ENCODE assay signal across 9 cellular contexts in the genomic region with DNA sequence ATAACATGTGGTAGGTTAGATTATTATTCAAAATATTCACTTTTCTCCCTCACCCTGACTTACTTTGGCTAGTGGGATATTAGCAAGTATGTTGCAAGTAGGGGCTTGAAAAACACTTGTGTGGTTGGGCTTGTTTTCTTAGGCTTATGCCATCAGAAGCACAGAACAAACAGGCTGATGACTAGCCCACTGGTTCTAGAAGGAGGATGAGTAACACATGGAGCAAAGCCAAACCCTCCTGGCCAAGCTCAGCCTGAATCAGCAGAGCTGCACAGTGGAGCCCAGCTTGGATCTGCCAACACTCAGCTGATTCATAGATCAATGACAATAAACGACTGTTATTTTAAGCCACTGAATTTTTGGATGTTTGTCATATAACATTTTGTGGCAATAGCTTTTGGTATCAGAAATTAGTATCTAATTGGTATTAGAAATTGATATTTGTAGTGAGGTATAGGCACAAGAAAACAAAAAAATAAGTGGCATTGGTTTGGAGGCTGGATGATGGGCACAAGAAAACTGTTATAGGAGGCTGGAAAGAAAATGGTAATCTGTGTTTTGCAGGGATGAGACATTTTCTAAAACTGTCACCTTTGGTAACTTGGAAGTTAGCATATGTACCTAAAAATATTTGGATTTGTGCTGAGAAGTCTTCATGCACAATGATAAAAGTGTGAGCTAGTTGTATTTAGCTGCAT. TPM values are rescaled to one million over a fixed set of nuclear protein-coding genes. Genes with fewer than 3 reads are reported as not detected.
A peak's percentile ranks its signal among the peaks of the same experiment; 100 is the strongest.
DNase-seq lines count a peak whose midpoint lies in the region; ATAC-seq and TF ChIP-seq lines count a peak whose summit lies in the region.
"Had no signal": no experiment of that assay in that cellular context is flagged by ENCODE, and none has a peak within 500 bp of the region (broad histone marks: within the 10 kb centered on the region; RNA-seq: fewer than 3 reads in every experiment).

No MANE protein-coding gene starts in this region.

- no peak overlapping the region for H3K27ac ChIP-seq in IMR-90 (ENCODE audit: insufficient read depth, low read length)
- no peak overlapping the region for H3K27ac ChIP-seq in ascending aorta
- peak overlapping the region; percentile 42 to 60 (median 59) for H3K27ac ChIP-seq in thyroid gland

- no peak for TF ChIP-seq CTCF in IMR-90 (conservative IDR thresholded peaks at IDR 0.05; ENCODE audit: low read depth, low read length)
- no peak for TF ChIP-seq CTCF in ascending aorta (IDR thresholded peaks at IDR 0.05)
- TF ChIP-seq CTCF in thyroid gland (IDR thresholded peaks at IDR 0.05), result no peak
- TF ChIP-seq CTCF in nephron progenitor cell (IDR thresholded peaks at IDR 0.05), result no peak

- TF ChIP-seq RAD21 in IMR-90 (IDR thresholded peaks at IDR 0.05; ENCODE audit: low read length), result no peak

- H3K4ac ChIP-seq in IMR-90 (ENCODE audit: low read depth, low read length), result no peak overlapping the region

- peaks cover 23% of the 10 kb centered on the region for H3K36me3 Mint-ChIP-seq in nephron progenitor cell (ENCODE audit: low read depth)
- H3K36me3 Mint-ChIP-seq: activated CD8-positive, alpha-beta memory T cell treated with anti-CD3 and anti-CD28 coated beads, Interleukin-2, amount 10 ng/mL, durations not matched to agents 7 days and 5 days had no signal

- peak; percentile 99 for ATAC-seq in IMR-90 (ENCODE audit: low read depth)
- ATAC-seq: activated CD8-positive, alpha-beta memory T cell treated with anti-CD3 and anti-CD28 coated beads, Interleukin-2, amount 10 ng/mL, durations not matched to agents 7 days and 5 days had no signal

- dilution Hi-C loops in IMR-90 (cut with HindIII; ENCODE audit: low sequenced_read_pairs, unreplicated experiment), result no loop called here

- no peak overlapping the region for H3K23ac ChIP-seq in IMR-90 (ENCODE audit: low read depth, low read length)

- H3K9ac ChIP-seq in IMR-90 (ENCODE audit: low read depth, low read length), result no peak overlapping the region

- H4K5ac ChIP-seq in IMR-90 (ENCODE audit: low read depth, low read length), result no peak overlapping the region

- peaks cover under 1% of the 10 kb centered on the region for H3K4me1 Mint-ChIP-seq in nephron progenitor cell
- H3K4me1 Mint-ChIP-seq: activated CD8-positive, alpha-beta memory T cell treated with anti-CD3 and anti-CD28 coated beads, Interleukin-2, amount 10 ng/mL, durations not matched to agents 7 days and 5 days; neural crest cell had no signal

- H3K27me3 ChIP-seq in IMR-90 (ENCODE audit: control insufficient read depth, insufficient read depth, low read length) (peaks cover 33% of the 10 kb centered on the region), ascending aorta (no peaks in the 10 kb centered on the region), thyroid gland (no peaks in the 10 kb centered on the region)

- H3K9me3 ChIP-seq in IMR-90 (ENCODE audit: control insufficient read depth, insufficient read depth, low read length) (no peaks in the 10 kb centered on the region), ascending aorta (no peaks in the 10 kb centered on the region), thyroid gland (no peaks in the 10 kb centered on the region)

- WGBS in IMR-90 (ENCODE audit: extremely low coverage in 2 of 2, insufficient read length in 1 of 2), 2 experiments, result no CpG with 5 or more reads among the region's 1 CpG
- WGBS in thyroid gland, 2 donors, result 14 to 17% methylated on average over 1 of the region's 1 CpG

- no peak overlapping the region for H2AFZ ChIP-seq in IMR-90 (replicated peaks; ENCODE audit: low read length, poor library complexity)

- no peak overlapping the region for H4K91ac ChIP-seq in IMR-90 (ENCODE audit: insufficient read depth, low read depth, low read length)

- H3K36me3 ChIP-seq in IMR-90 (ENCODE audit: control insufficient read depth, insufficient read depth, low read length) (no peaks in the 10 kb centered on the region), ascending aorta (no peaks in the 10 kb centered on the region), thyroid gland (no peaks in the 10 kb centered on the region)

- no peak overlapping the region for H2BK120ac ChIP-seq in IMR-90 (ENCODE audit: low read depth, low read length)

- H3K27me3 Mint-ChIP-seq in nephron progenitor cell (ENCODE audit: low read depth, poor library complexity), result no peaks in the 10 kb centered on the region

- no TSS peak for BruUV-seq in IMR-90 (replicated peaks; lab: Mats Ljungman, UMichigan)

- H3K56ac ChIP-seq in IMR-90 (ENCODE audit: extremely low read depth, insufficient read depth, low read length), result no peak overlapping the region

- H2AK5ac ChIP-seq in IMR-90 (ENCODE audit: low read depth, low read length), result no peak overlapping the region

- H3K4me2 ChIP-seq in IMR-90 (ENCODE audit: low read depth, low read length), result no peak overlapping the region

- no peak overlapping the region for H3K4me3 Mint-ChIP-seq in nephron progenitor cell
- H3K4me3 Mint-ChIP-seq: activated CD8-positive, alpha-beta memory T cell treated with anti-CD3 and anti-CD28 coated beads, Interleukin-2, amount 10 ng/mL, durations not matched to agents 7 days and 5 days; neural crest cell had no signal

- H2BK15ac ChIP-seq in IMR-90 (ENCODE audit: low read depth, low read length), result no peak overlapping the region

- intact Hi-C loops in IMR-90 (cut with micrococcal nuclease), result no loop called here
- intact Hi-C loops in ascending aorta (cut with DNase I), result loop anchor here (2.0 kb wide), 1 partner anchor 46 kb away; a partner anchor contains a TSS
- intact Hi-C loops in thyroid gland (cut with DNase I), result no loop called here

- no peak overlapping the region for H3K18ac ChIP-seq in IMR-90 (ENCODE audit: low read depth, low read length)

- H3K4me3 ChIP-seq in IMR-90 (ENCODE audit: insufficient read depth, low read depth, low read length) (no peak overlapping the region), ascending aorta (no peak overlapping the region), thyroid gland (replicated peaks in 1 of 3) (no peak overlapping the region)

- H3K9me1 ChIP-seq in IMR-90 (ENCODE audit: insufficient read depth, low read length), result peaks cover 7% of the 10 kb centered on the region; the same call in 1 of the 2 replicates

- H3K79me1 ChIP-seq in IMR-90 (ENCODE audit: low read depth in 1 of 2, low read length in 2 of 2), result no peaks in the 10 kb centered on the region

- DNase-seq in IMR-90, result peak; percentile 97
- DNase-seq in ascending aorta (ENCODE audit: low spot score in 2 of 2), result peak; percentile 13 to 91
- DNase-seq in inferior parietal cortex (ENCODE audit: extremely low spot score), result peak; percentile 92
- DNase-seq in thyroid gland, result peak; percentile 90 to 92
- DNase-seq in NCI-H1930 (lab: John Stamatoyannopoulos, UW), result no peak
- DNase-seq in NK-92 treated with Interleukin-12 subunit alpha and Interleukin-12 subunit beta, amount 100 ng/mL, for 24 hours (lab: John Stamatoyannopoulos, UW), result no peak
- DNase-seq in nephron progenitor cell, result no peak
- DNase-seq: activated CD8-positive, alpha-beta memory T cell treated with anti-CD3 and anti-CD28 coated beads, Interleukin-2, amount 10 ng/mL, durations not matched to agents 7 days and 5 days had no signal

- H4K8ac ChIP-seq in IMR-90 (ENCODE audit: low read depth in 2 of 2, low read length in 2 of 2), result no peak overlapping the region

- no peak overlapping the region for H2BK5ac ChIP-seq in IMR-90 (ENCODE audit: low read depth, low read length, poor library complexity, severe bottlenecking)

- no peak overlapping the region for H2AK9ac ChIP-seq in IMR-90 (replicated peaks; ENCODE audit: low read depth, low read length, poor library complexity)

- CTCF ChIA-PET in IMR-90 (lab: Yijun Ruan, JAX), result interaction anchor here (0.6 to 1.4 kb wide), 3 partner anchors 11 to 280 kb away, joined by 3 to 6 read pairs (median 3); no protein-coding TSS in a partner anchor

- H3K9me3 Mint-ChIP-seq in nephron progenitor cell, result no peaks in the 10 kb centered on the region
- H3K9me3 Mint-ChIP-seq: neural crest cell had no signal

- H3K4me1 ChIP-seq in IMR-90 (ENCODE audit: control insufficient read depth, insufficient read depth, low read length), result no peaks in the 10 kb centered on the region
- no peaks in the 10 kb centered on the region for H3K4me1 ChIP-seq in ascending aorta
- H3K4me1 ChIP-seq in thyroid gland, result peaks cover 36 to 63% of the 10 kb centered on the region in 2 donors

- TF ChIP-seq POLR2A in IMR-90 (IDR thresholded peaks at IDR 0.05; ENCODE audit: low read depth, low read length) (no peak), thyroid gland (IDR thresholded peaks at IDR 0.05) (peak in 1 of 2 donors; percentile 13)

- H3K27ac Mint-ChIP-seq in nephron progenitor cell, result no peak overlapping the region
- H3K27ac Mint-ChIP-seq: activated CD8-positive, alpha-beta memory T cell treated with anti-CD3 and anti-CD28 coated beads, Interleukin-2, amount 10 ng/mL, durations not matched to agents 7 days and 5 days had no signal

- in situ Hi-C loops in IMR-90 (cut with MboI; ENCODE audit: low sequenced_read_pairs), result no loop called here

- POLR2A ChIA-PET in IMR-90 (lab: Charles Lee; ENCODE audit: unreplicated experiment), result no interaction called here

- H4K20me1 ChIP-seq in IMR-90 (ENCODE audit: insufficient read depth, low read length), result no peaks in the 10 kb centered on the region

- H3K14ac ChIP-seq in IMR-90 (replicated peaks; ENCODE audit: low read depth, low read length), result no peak overlapping the region

- H2BK20ac ChIP-seq in IMR-90 (ENCODE audit: low read depth, low read length), result no peak overlapping the region

TF ChIP-seq in IMR-90, 13 proteins besides CTCF, POLR2A, EP300 and RAD21 (continues in another document):
- TF ChIP-seq CEBPB (IDR thresholded peaks at IDR 0.05; ENCODE audit: low read depth, low read length), result peak; percentile 93
- TF ChIP-seq BHLHE40 (IDR thresholded peaks at IDR 0.05; ENCODE audit: low read depth, low read length), result peak; percentile 26; the same call in 1 of the 2 replicates
- no peak for TF ChIP-seq MXI1 (IDR thresholded peaks at IDR 0.05; ENCODE audit: borderline replicate concordance, low read depth, low read length)
- peak; percentile 80 for TF ChIP-seq FOS (IDR thresholded peaks at IDR 0.05; ENCODE audit: low read depth, low read length)
- no peak for TF ChIP-seq RFX5 (IDR thresholded peaks at IDR 0.05; ENCODE audit: low read depth, low read length)
- TF ChIP-seq RCOR1 (IDR thresholded peaks at IDR 0.05; ENCODE audit: insufficient replicate concordance, low read length), result peak; percentile 59
- peak; percentile 75 for TF ChIP-seq MAFK (IDR thresholded peaks at IDR 0.05; ENCODE audit: low read depth, low read length)

RNA-seq across cellular contexts. Expression of a gene that starts 46.1 kb away (rescaled TPM):
- total RNA-seq in IMR-90 (2012; rRNA removed) (0.18 and 0.28 TPM in 2 replicates), ascending aorta (0.64 TPM), thyroid gland (10 to 100 TPM; 14.9 to 31.4 (median 23.6) TPM)
- 2.2 and 2.5 TPM in 2 replicates for polyA plus RNA-seq in IMR-90 (2012; rRNA removed)
- 1.0 and 2.0 TPM in 2 replicates for polyA plus RNA-seq in IMR-90 (2012; cell fraction: cytosol; rRNA removed)
- polyA plus RNA-seq in IMR-90 (2012; cell fraction: nucleus; rRNA removed; ENCODE audit: low replicate concordance), result 1.8 and 3.5 TPM in 2 replicates

Comparison
In these comparisons a context has a peak if more than half of its experiments do, and no peak if none do; other contexts are left out.
1. DNase-seq: peak in IMR-90 (single experiment), ascending aorta (2 of 2), inferior parietal cortex (single experiment) and thyroid gland (2 of 2); none in NCI-H1930 (0 of 2), NK-92 treated with Interleukin-12 subunit alpha and Interleukin-12 subunit beta, amount 100 ng/mL, for 24 hours (single experiment) and nephron progenitor cell (single experiment).
2. H3K27ac ChIP-seq: peak in thyroid gland (3 of 3); none in IMR-90 (single experiment) and ascending aorta (0 of 2).